ENCODE assay signal across 29 cellular contexts in the genomic region with DNA sequence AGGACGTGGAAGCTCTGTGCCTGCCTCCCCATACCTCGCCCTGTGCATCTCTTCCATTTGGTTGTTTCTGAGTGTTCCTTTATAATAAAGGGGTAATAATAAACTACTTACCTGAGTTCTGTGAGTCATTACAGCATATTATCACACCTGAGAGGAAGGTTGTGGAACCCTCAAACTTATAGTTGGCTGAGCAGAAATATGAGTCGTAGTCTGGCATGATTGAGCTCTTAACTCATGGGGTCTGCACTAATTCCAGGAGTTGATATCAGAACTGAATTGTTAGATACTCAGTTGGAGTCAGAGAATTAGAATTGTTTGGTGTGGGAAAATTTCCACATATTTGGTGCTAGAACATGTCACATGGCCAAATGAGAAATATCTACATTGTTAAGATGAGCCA. TPM values are rescaled to one million over a fixed set of nuclear protein-coding genes. Genes with fewer than 3 reads are reported as not detected.
"Had no signal": no experiment of that assay in that cellular context is flagged by ENCODE, and none has a peak within 500 bp of the region (broad histone marks: within the 10 kb centered on the region; RNA-seq: fewer than 3 reads in every experiment).

No MANE protein-coding gene starts in this region.

- H3K79me2 ChIP-seq: parathyroid adenoma had no signal

- H3K36me3 ChIP-seq: esophagus squamous epithelium, neutrophil, right lobe of liver, thoracic aorta, tibial nerve, upper lobe of left lung had no signal

- H3K27me3 Mint-ChIP-seq: naive B cell; progenitor cell of endocrine pancreas; stimulated activated naive B cell treated with anti-CD40 and anti-IgM and Interleukin-4, amounts not matched to agents 10 μg/mL and 1 μg/mL and 100 μg/mL, for 72 hours; stimulated activated naive CD8-positive, alpha-beta T cell treated with anti-CD3 and anti-CD28 coated beads, Interleukin-15, Interleukin-2, amounts not matched to agents 100 ng/mL and 50 ng/mL, for 24 hours had no signal

- H3K27me3 ChIP-seq: esophagus squamous epithelium, neutrophil, right lobe of liver, tibial nerve, upper lobe of left lung had no signal

- H3K9ac ChIP-seq: parathyroid adenoma had no signal

- H3K4me1 Mint-ChIP-seq: immature natural killer cell, mesothelial cell of epicardium, neural crest cell had no signal

- H3K36me3 Mint-ChIP-seq: immature natural killer cell; mesothelial cell of epicardium; natural killer cell treated with Interleukin-12 subunit alpha and Interleukin-12 subunit beta and Interleukin-15 and Interleukin-18, amount 100 ng/mL, for 72 hours had no signal

- DNase-seq: dermis blood vessel endothelial cell; effector memory CD4-positive, alpha-beta T cell; erythroblast; esophagus squamous epithelium; hypothalamus; immature natural killer cell; islet precursor cell; mesenchymal stem cell; mucosa of descending colon; naive B cell; right lobe of liver; small intestine; stimulated activated CD4-positive, alpha-beta T cell treated with anti-CD3 and anti-CD28 coated beads, Interleukin-15, amount 100 ng/mL, for 24 hours; stimulated activated CD4-positive, alpha-beta T cell treated with anti-CD3 and anti-CD28 coated beads, Interleukin-2, amount 100 ng/mL, for 48 hours; stimulated activated naive B cell treated with anti-CD40 and anti-IgM and Interleukin-4, amounts not matched to agents 10 μg/mL and 1 μg/mL and 100 μg/mL, for 72 hours; upper lobe of left lung had no signal

- ATAC-seq: left lobe of liver; mucosa of descending colon; natural killer cell treated with Interleukin-12 subunit alpha and Interleukin-12 subunit beta and Interleukin-15 and Interleukin-18, amount 100 ng/mL, for 72 hours; right lobe of liver; stimulated activated naive B cell treated with anti-CD40 and anti-IgM and Interleukin-4, amounts not matched to agents 10 μg/mL and 1 μg/mL and 100 μg/mL, for 72 hours had no signal

- H3K27ac Mint-ChIP-seq: immature natural killer cell; mesothelial cell of epicardium; naive B cell; natural killer cell treated with Interleukin-12 subunit alpha and Interleukin-12 subunit beta and Interleukin-15 and Interleukin-18, amount 100 ng/mL, for 72 hours; progenitor cell of endocrine pancreas; stimulated activated naive B cell treated with anti-CD40 and anti-IgM and Interleukin-4, amounts not matched to agents 10 μg/mL and 1 μg/mL and 100 μg/mL, for 72 hours; stimulated activated naive CD8-positive, alpha-beta T cell treated with anti-CD3 and anti-CD28 coated beads, Interleukin-15, Interleukin-2, amounts not matched to agents 100 ng/mL and 50 ng/mL, for 24 hours had no signal

- H3K9me3 Mint-ChIP-seq: natural killer cell treated with Interleukin-12 subunit alpha and Interleukin-12 subunit beta and Interleukin-15 and Interleukin-18, amount 100 ng/mL, for 72 hours had no signal

- H2AFZ ChIP-seq: parathyroid adenoma had no signal

- H3K4me3 ChIP-seq: coronary artery, esophagus squamous epithelium, lung, mucosa of descending colon, right lobe of liver, thoracic aorta, tibial nerve, upper lobe of left lung had no signal

- H3K27ac ChIP-seq: coronary artery, esophagus squamous epithelium, neutrophil, parathyroid adenoma, right lobe of liver, thoracic aorta, tibial nerve, upper lobe of left lung had no signal

- H3K9me3 ChIP-seq: esophagus squamous epithelium, mucosa of descending colon, neutrophil, right lobe of liver, thoracic aorta had no signal

- H3K4me3 Mint-ChIP-seq: immature natural killer cell; mesothelial cell of epicardium; naive B cell; natural killer cell treated with Interleukin-12 subunit alpha and Interleukin-12 subunit beta and Interleukin-15 and Interleukin-18, amount 100 ng/mL, for 72 hours; neural crest cell; stimulated activated naive B cell treated with anti-CD40 and anti-IgM and Interleukin-4, amounts not matched to agents 10 μg/mL and 1 μg/mL and 100 μg/mL, for 72 hours; stimulated activated naive CD8-positive, alpha-beta T cell treated with anti-CD3 and anti-CD28 coated beads, Interleukin-15, Interleukin-2, amounts not matched to agents 100 ng/mL and 50 ng/mL, for 24 hours had no signal

- H3K4me1 ChIP-seq: esophagus squamous epithelium, parathyroid adenoma, right lobe of liver, tibial nerve, upper lobe of left lung had no signal

RNA-seq across cellular contexts. Expression of a gene that starts 52.4 kb away (rescaled TPM):
- total RNA-seq: dermis blood vessel endothelial cell; endothelial cell of umbilical vein; left lobe of liver; natural killer cell treated with Interleukin-12 subunit alpha and Interleukin-12 subunit beta and Interleukin-15 and Interleukin-18, amount 100 ng/mL, for 72 hours; progenitor cell of endocrine pancreas had no signal
- polyA plus RNA-seq: endothelial cell of umbilical vein, immature natural killer cell had no signal
